In genomic region chr17:19541445-19541844, GRCh38 we compare ENCODE assay signal across 16 cellular contexts. TPM values are rescaled to one million over a fixed set of nuclear protein-coding genes. Genes with fewer than 3 reads are reported as not detected.
DNase-seq lines count a peak whose midpoint lies in the region; ATAC-seq and TF ChIP-seq lines count a peak whose summit lies in the region.
"Had no signal": no experiment of that assay in that cellular context is flagged by ENCODE, and none has a peak within 500 bp of the region (broad histone marks: within the 10 kb centered on the region; RNA-seq: fewer than 3 reads in every experiment).

No MANE protein-coding gene starts in this region.

- no peaks in the 10 kb centered on the region for H3K36me3 ChIP-seq in right atrium auricular region
- H3K36me3 ChIP-seq: BLaER1 had no signal

- peak; percentile 12 for DNase-seq in cardiac septum (ENCODE audit: low spot score)
- DNase-seq in right atrium auricular region (ENCODE audit: low spot score) = no peak
- peak; percentile 26 for DNase-seq in left kidney (ENCODE audit: low read depth, low spot score)
- DNase-seq in posterior vena cava (ENCODE audit: low spot score) = peak; percentile 25
- no peak for DNase-seq in NCI-H774 (lab: John Stamatoyannopoulos, UW)
- DNase-seq in cerebellum (ENCODE audit: low spot score) = no peak
- DNase-seq: 8988T; AML-193; Caco-2; CD8-positive, alpha-beta memory T cell; DND-41; GF-D8; HCEC 1CT had no signal

- no peak for TF ChIP-seq CTCF in right atrium auricular region (IDR thresholded peaks at IDR 0.05)

- intact Hi-C loops in cardiac septum (cut with DNase I) = no loop called here
- intact Hi-C loops in posterior vena cava (cut with DNase I) = no loop called here

- H3K27me3 ChIP-seq in right atrium auricular region = no peaks in the 10 kb centered on the region

- ATAC-seq in GM21515 (IDR thresholded peaks at IDR 0.05; ENCODE audit: unreplicated experiment) = no peak
- ATAC-seq: HepG2 had no signal

- no peaks in the 10 kb centered on the region for H3K9me3 ChIP-seq in right atrium auricular region
- H3K9me3 ChIP-seq: BLaER1, Caco-2 had no signal

- H3K4me1 ChIP-seq in right atrium auricular region = no peaks in the 10 kb centered on the region

- no peak overlapping the region for H3K27ac ChIP-seq in right atrium auricular region
- H3K27ac ChIP-seq: BLaER1 had no signal

- no peak overlapping the region for H3K4me3 ChIP-seq in right atrium auricular region
- H3K4me3 ChIP-seq: BLaER1 had no signal

RNA-seq across cellular contexts. Expression of gene SLC47A1, which starts 7.8 kb away (rescaled TPM):
- total RNA-seq in cardiac septum (11.8 TPM), right atrium auricular region (1 to 10 TPM; 2.2 to 4.9 TPM), posterior vena cava (1 to 10 TPM; 1.2 to 3.4 TPM), cerebellum (1.00 TPM)

Comparison
In these comparisons a context has a peak if more than half of its experiments do, and no peak if none do; other contexts are left out.
1. DNase-seq: peak in cardiac septum (single experiment), left kidney (single experiment) and posterior vena cava (single experiment); none in right atrium auricular region (single experiment), NCI-H774 (single experiment) and cerebellum (single experiment).